11 cellular contexts compared by ENCODE assay signal in the genomic region with DNA sequence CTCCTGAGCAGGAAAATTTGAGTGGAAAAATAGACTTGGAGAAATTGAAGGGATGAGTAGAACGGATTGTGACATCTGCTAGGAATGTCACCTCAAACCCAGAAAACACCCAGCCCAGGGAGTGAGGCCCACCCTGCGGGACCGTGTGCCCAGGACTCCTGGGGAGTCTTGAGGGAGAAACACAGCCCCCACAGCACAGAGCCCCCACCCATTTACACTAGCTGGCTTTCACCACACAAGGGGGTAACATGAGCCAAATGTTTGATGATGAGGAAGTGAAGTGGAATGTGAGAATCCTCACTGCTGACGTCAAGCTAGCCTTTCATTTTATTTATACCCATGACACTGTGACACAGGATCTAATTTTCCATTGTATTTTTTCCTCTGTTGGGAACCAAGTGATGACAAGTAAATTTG. TPM values are rescaled to one million over a fixed set of nuclear protein-coding genes. Genes with fewer than 3 reads are reported as not detected.
DNase-seq lines count a peak whose midpoint lies in the region; ATAC-seq and TF ChIP-seq lines count a peak whose summit lies in the region.
"Had no signal": no experiment of that assay in that cellular context is flagged by ENCODE, and none has a peak within 500 bp of the region (broad histone marks: within the 10 kb centered on the region; RNA-seq: fewer than 3 reads in every experiment).

No MANE protein-coding gene starts in this region.

- no peak overlapping the region for H3K4me3 ChIP-seq in astrocyte of the spinal cord (ENCODE audit: low read depth, low read length)
- no peak overlapping the region for H3K4me3 ChIP-seq in vagina

- DNase-seq in NCI-H510A treated with DMSO at 0.1 percent for 48 hours (lab: John Stamatoyannopoulos, UW) (peak; percentile 71), NCI-H510A (lab: John Stamatoyannopoulos, UW) (no peak), astrocyte of the spinal cord (ENCODE audit: low read depth, low spot score) (peak; percentile 89), vagina (ENCODE audit: extremely low spot score in 2 of 2) (peak in 1 of 2 donors; percentile 90), GM13977 (ENCODE audit: low spot score) (no peak), GDM1 (lab: John Stamatoyannopoulos, UW) (no peak)
- DNase-seq: activated naive CD4-positive, alpha-beta T cell treated with anti-CD3 and anti-CD28 coated beads for 36 hours; CD8-positive, alpha-beta memory T cell; T-cell had no signal

- in situ Hi-C loops in astrocyte of the spinal cord (cut with HindIII; ENCODE audit: low sequenced_read_pairs) (no loop called here), GM13977 (cut with MboI; ENCODE audit: low pct_unique_long_range_greater_than_20kb, low sequenced_read_pairs, unreplicated experiment) (no loop called here)

- H3K36me3 ChIP-seq in vagina: no peaks in the 10 kb centered on the region

- H3K27me3 ChIP-seq in layer of hippocampus (ENCODE audit: control insufficient read depth, insufficient read depth, low read length) (no peaks in the 10 kb centered on the region), vagina (no peaks in the 10 kb centered on the region)

- TF ChIP-seq POLR2A in vagina (IDR thresholded peaks at IDR 0.05): no peak
- no peak for TF ChIP-seq POLR2A in GM18505 (IDR thresholded peaks at IDR 0.05; ENCODE audit: borderline replicate concordance, extremely low read depth, insufficient read depth, insufficient read length)

- no peaks in the 10 kb centered on the region for H3K9me3 ChIP-seq in vagina

- no peak for ATAC-seq in GM18505 (IDR thresholded peaks at IDR 0.05; ENCODE audit: unreplicated experiment)
- ATAC-seq: T-cell had no signal

- peak overlapping the region; percentile 74 for H3K27ac ChIP-seq in layer of hippocampus (ENCODE audit: low read depth, low read length)
- H3K27ac ChIP-seq in vagina: peak overlapping the region; percentile 55

- TF ChIP-seq CTCF in astrocyte of the spinal cord (IDR thresholded peaks at IDR 0.05; ENCODE audit: low read depth, low read length) (no peak), vagina (IDR thresholded peaks at IDR 0.05) (no peak), GM13977 (IDR thresholded peaks at IDR 0.05; ENCODE audit: extremely low read depth, insufficient read depth, missing control alignments) (no peak)

- intact Hi-C loops in vagina (cut with DNase I): no loop called here

- H3K4me1 ChIP-seq in vagina: peaks cover 19% of the 10 kb centered on the region

RNA-seq across cellular contexts. Expression of a gene that starts 42.8 kb away (rescaled TPM):
- total RNA-seq in vagina: 5.9 TPM
- total RNA-seq: CD8-positive, alpha-beta memory T cell had no signal

Comparison
In these comparisons a context has a peak if more than half of its experiments do, and no peak if none do; other contexts are left out.
1. DNase-seq: peak in NCI-H510A treated with DMSO at 0.1 percent for 48 hours (single experiment) and astrocyte of the spinal cord (single experiment); none in NCI-H510A (single experiment), GM13977 (single experiment) and GDM1 (single experiment).